Comparison of ENCODE assay signal across 18 cellular contexts in the genomic region with DNA sequence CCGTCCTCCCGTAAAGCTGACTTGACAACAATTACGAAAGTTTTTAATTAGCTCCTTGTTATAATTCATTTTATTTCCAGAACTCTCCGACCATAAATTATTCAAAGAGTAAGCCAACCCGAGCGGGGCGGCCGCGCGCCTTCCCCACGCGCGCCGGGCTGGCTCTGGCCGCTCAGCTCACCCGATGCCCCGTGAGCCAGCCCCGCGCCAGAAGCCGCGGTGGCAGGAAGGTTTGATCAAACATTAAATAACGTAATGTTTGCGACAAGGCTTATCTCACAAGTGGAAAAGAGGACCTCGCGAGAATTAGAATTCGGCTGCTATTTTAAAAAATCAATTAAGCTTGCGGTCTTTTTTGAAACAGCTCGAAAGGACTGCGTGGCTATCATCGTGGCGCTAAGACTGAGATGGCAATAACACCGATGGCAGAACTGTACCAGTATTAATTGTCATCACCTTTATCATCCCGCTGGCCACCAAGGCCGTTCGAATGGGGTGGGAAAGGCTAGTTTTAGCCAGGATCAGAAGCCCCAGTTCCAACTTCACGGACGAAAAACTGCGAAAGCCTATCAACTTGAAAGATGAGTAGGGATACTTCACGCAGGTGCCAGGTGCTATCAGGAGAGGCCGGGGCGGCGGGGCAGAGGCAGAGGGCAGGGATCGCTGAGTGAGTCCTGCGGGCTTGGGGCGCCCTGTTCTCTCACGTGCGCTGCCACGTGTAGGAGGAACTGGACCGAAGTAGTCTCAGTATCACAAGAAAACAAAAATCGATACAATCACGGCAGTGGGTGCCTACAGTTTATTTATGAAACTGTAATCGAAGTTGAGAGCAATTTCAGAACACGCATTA. TPM values are rescaled to one million over a fixed set of nuclear protein-coding genes. Genes with fewer than 3 reads are reported as not detected.
DNase-seq lines count a peak whose midpoint lies in the region; ATAC-seq and TF ChIP-seq lines count a peak whose summit lies in the region.
"Had no signal": no experiment of that assay in that cellular context is flagged by ENCODE, and none has a peak within 500 bp of the region (broad histone marks: within the 10 kb centered on the region; RNA-seq: fewer than 3 reads in every experiment).

No MANE protein-coding gene starts in this region.

- no peak for TF ChIP-seq CTCF in liver (IDR thresholded peaks at IDR 0.05; ENCODE audit: low read depth, low read length, missing input control)
- no peak for TF ChIP-seq CTCF in thoracic aorta (IDR thresholded peaks at IDR 0.05)

- ATAC-seq in thoracic aorta (ENCODE audit: insufficient number of reproducible peaks, low FRiP score, low read depth), result no peak
- ATAC-seq in GM21825 (IDR thresholded peaks at IDR 0.05; ENCODE audit: unreplicated experiment), result no peak
- ATAC-seq in GM21381 (IDR thresholded peaks at IDR 0.05; ENCODE audit: unreplicated experiment), result no peak

- H3K4me3 ChIP-seq in liver (ENCODE audit: low read depth in 1 of 3, low read length in 3 of 3) (peak overlapping the region in 1 of 3 donors; percentile 38), thoracic aorta (peak overlapping the region; percentile 58)
- H3K4me3 ChIP-seq: prostate gland had no signal

- peaks cover 72% of the 10 kb centered on the region for H3K27me3 Mint-ChIP-seq in activated naive CD4-positive, alpha-beta T cell treated with anti-CD3 and anti-CD28 coated beads, Interleukin-2, amount 50 U/mL, for 24 hours
- H3K27me3 Mint-ChIP-seq in activated CD4-positive, alpha-beta memory T cell treated with anti-CD3 and anti-CD28 coated beads for 36 hours, result peaks cover 77% of the 10 kb centered on the region

- no peaks in the 10 kb centered on the region for H3K36me3 ChIP-seq in liver (ENCODE audit: control insufficient read depth in 4 of 4, insufficient read depth in 3 of 4, low read depth in 1 of 4, low read length in 3 of 4)
- no peaks in the 10 kb centered on the region for H3K36me3 ChIP-seq in thoracic aorta
- H3K36me3 ChIP-seq: BLaER1, prostate gland, tibial artery, WERI-Rb-1 had no signal

- peaks cover 31% of the 10 kb centered on the region for H3K9me3 Mint-ChIP-seq in activated naive CD4-positive, alpha-beta T cell treated with anti-CD3 and anti-CD28 coated beads, Interleukin-2, amount 50 U/mL, for 24 hours
- peaks cover 2% of the 10 kb centered on the region for H3K9me3 Mint-ChIP-seq in activated CD4-positive, alpha-beta memory T cell treated with anti-CD3 and anti-CD28 coated beads for 36 hours

- H3K27ac ChIP-seq in liver (ENCODE audit: low read depth in 1 of 2, low read length in 2 of 2), result no peak overlapping the region
- H3K27ac ChIP-seq in thoracic aorta, result no peak overlapping the region
- H3K27ac ChIP-seq: BLaER1, KMS-11, prostate gland, tibial artery, WERI-Rb-1 had no signal

- H3K4me3 Mint-ChIP-seq in activated naive CD4-positive, alpha-beta T cell treated with anti-CD3 and anti-CD28 coated beads, Interleukin-2, amount 50 U/mL, for 24 hours, result no peak overlapping the region
- H3K4me3 Mint-ChIP-seq in activated CD4-positive, alpha-beta memory T cell treated with anti-CD3 and anti-CD28 coated beads for 36 hours, result no peak overlapping the region

- no peak overlapping the region for H3K9ac ChIP-seq in liver (ENCODE audit: low read depth in 1 of 2, low read length in 2 of 2)
- H3K9ac ChIP-seq: BLaER1, KMS-11 had no signal

- peaks cover 0 to 47% (median 23%) of the 10 kb centered on the region in 4 donors for H3K27me3 ChIP-seq in liver (ENCODE audit: control insufficient read depth in 4 of 4, insufficient read depth in 4 of 4, low read length in 3 of 4)
- H3K27me3 ChIP-seq in thoracic aorta (replicated peaks; ENCODE audit: insufficient read depth), result peaks cover 49% of the 10 kb centered on the region

- no peak for DNase-seq in activated naive CD4-positive, alpha-beta T cell (lab: John Stamatoyannopoulos, UW)
- no peak for DNase-seq in activated CD4-positive, alpha-beta memory T cell treated with anti-CD3 and anti-CD28 coated beads for 36 hours
- DNase-seq in thoracic aorta (ENCODE audit: low spot score) (no peak), NCI-H1930 (lab: John Stamatoyannopoulos, UW) (no peak)
- DNase-seq: activated gamma-delta T cell, cortex of kidney, foreskin melanocyte, left ventricle myocardium superior, tibial artery, WERI-Rb-1 had no signal

- no peak for TF ChIP-seq RAD21 in liver (IDR thresholded peaks at IDR 0.05)

- CTCF ChIA-PET in activated CD4-positive, alpha-beta memory T cell treated with anti-CD3 and anti-CD28 coated beads for 36 hours (lab: Charles Lee), result no interaction called here

- peaks cover 9 to 30% (median 19%) of the 10 kb centered on the region in 4 donors for H3K4me1 ChIP-seq in liver (ENCODE audit: control insufficient read depth in 4 of 4, insufficient read depth in 4 of 4, low read length in 3 of 4)
- H3K4me1 ChIP-seq in thoracic aorta (ENCODE audit: control insufficient read depth in 1 of 2, low read depth in 2 of 2), result peaks cover 6 to 10% of the 10 kb centered on the region in 2 donors
- H3K4me1 ChIP-seq: prostate gland had no signal

- peaks cover 7% of the 10 kb centered on the region for H3K4me1 Mint-ChIP-seq in activated naive CD4-positive, alpha-beta T cell treated with anti-CD3 and anti-CD28 coated beads, Interleukin-2, amount 50 U/mL, for 24 hours
- H3K4me1 Mint-ChIP-seq in activated CD4-positive, alpha-beta memory T cell treated with anti-CD3 and anti-CD28 coated beads for 36 hours (ENCODE audit: low read depth), result peaks cover 16% of the 10 kb centered on the region

- H3K36me3 Mint-ChIP-seq in activated naive CD4-positive, alpha-beta T cell treated with anti-CD3 and anti-CD28 coated beads, Interleukin-2, amount 50 U/mL, for 24 hours, result peaks cover 12% of the 10 kb centered on the region
- H3K36me3 Mint-ChIP-seq in activated CD4-positive, alpha-beta memory T cell treated with anti-CD3 and anti-CD28 coated beads for 36 hours, result peaks cover 13% of the 10 kb centered on the region

- peak overlapping the region; percentile 62 for H3K27ac Mint-ChIP-seq in activated naive CD4-positive, alpha-beta T cell treated with anti-CD3 and anti-CD28 coated beads, Interleukin-2, amount 50 U/mL, for 24 hours
- peak overlapping the region; percentile 38 for H3K27ac Mint-ChIP-seq in activated CD4-positive, alpha-beta memory T cell treated with anti-CD3 and anti-CD28 coated beads for 36 hours

- POLR2A ChIA-PET in activated CD4-positive, alpha-beta memory T cell treated with anti-CD3 and anti-CD28 coated beads for 36 hours (lab: Charles Lee), result no interaction called here

- intact Hi-C loops in activated CD4-positive, alpha-beta memory T cell treated with anti-CD3 and anti-CD28 coated beads for 36 hours (cut with micrococcal nuclease), result loop anchor here (1.0 kb wide), 1 partner anchor 8 kb away; no protein-coding TSS in a partner anchor

- peaks cover 0 to 12% (median 2%) of the 10 kb centered on the region in 4 donors for H3K9me3 ChIP-seq in liver (ENCODE audit: control insufficient read depth in 4 of 4, low read length in 3 of 4)
- no peaks in the 10 kb centered on the region for H3K9me3 ChIP-seq in thoracic aorta
- H3K9me3 ChIP-seq: prostate gland, tibial artery had no signal

- WGBS in liver, result 8% methylated on average over 53 of the region's 53 CpGs

TF ChIP-seq in liver, 16 proteins besides CTCF, POLR2A, EP300 and RAD21:
- TF ChIP-seq HNF4G (IDR thresholded peaks at IDR 0.05), result no peak
- TF ChIP-seq FOXA1 (IDR thresholded peaks at IDR 0.05), result no peak
- TF ChIP-seq, protein P1, sequence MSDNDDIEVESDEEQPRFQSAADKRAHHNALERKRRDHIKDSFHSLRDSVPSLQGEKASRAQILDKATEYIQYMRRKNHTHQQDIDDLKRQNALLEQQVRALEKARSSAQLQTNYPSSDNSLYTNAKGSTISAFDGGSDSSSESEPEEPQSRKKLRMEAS (IDR thresholded peaks at IDR 0.05), result no peak
- no peak for TF ChIP-seq SP1 (IDR thresholded peaks at IDR 0.05)
- TF ChIP-seq, protein P2, sequence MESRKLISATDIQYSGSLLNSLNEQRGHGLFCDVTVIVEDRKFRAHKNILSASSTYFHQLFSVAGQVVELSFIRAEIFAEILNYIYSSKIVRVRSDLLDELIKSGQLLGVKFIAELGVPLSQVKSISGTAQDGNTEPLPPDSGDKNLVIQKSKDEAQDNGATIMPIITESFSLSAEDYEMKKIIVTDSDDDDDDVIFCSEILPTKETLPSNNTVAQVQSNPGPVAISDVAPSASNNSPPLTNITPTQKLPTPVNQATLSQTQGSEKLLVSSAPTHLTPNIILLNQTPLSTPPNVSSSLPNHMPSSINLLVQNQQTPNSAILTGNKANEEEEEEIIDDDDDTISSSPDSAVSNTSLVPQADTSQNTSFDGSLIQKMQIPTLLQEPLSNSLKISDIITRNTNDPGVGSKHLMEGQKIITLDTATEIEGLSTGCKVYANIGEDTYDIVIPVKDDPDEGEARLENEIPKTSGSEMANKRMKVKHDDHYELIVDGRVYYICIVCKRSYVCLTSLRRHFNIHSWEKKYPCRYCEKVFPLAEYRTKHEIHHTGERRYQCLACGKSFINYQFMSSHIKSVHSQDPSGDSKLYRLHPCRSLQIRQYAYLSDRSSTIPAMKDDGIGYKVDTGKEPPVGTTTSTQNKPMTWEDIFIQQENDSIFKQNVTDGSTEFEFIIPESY (IDR thresholded peaks at IDR 0.05), result peak; percentile 86
TF ChIP-seq in liver: peak in this region for 1.

RNA-seq across cellular contexts. Expression of a gene that starts 6.4 kb away (rescaled TPM):
- total RNA-seq in activated CD4-positive, alpha-beta memory T cell treated with anti-CD3 and anti-CD28 coated beads for 36 hours, result under 1 TPM; 0.07 to 0.17 TPM
- total RNA-seq in liver (under 1 TPM in 1 of 2 donors, not detected in 1; 0.05 TPM), thoracic aorta (1 to 10 TPM in 1 of 2 donors, not detected in 1; 1.1 TPM)
- under 1 TPM in 1 of 2 donors, not detected in 1; 0.01 TPM for polyA plus RNA-seq in liver
- total RNA-seq: left ventricle myocardium superior, RPMI7951 had no signal
